ENCODE assay signal across 10 cellular contexts in the genomic region with DNA sequence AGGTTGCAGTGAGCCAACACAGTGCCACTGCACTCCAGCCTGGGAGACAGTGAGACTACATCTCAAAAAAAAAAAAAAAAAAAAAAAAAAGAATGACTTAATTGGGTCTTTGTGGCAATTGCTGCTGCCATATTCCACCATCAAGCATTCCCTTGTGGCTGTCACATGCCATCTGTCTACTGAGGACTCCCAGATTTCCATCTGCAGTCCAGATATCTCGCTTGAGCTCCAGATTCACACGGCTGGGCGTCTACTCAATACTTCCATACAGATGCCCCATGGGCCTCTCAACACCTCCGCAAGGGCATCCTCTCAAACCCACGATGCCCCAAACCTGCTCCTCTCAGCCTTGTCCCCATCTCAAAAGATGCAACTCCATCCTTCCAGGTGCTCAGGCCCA. TPM values are rescaled to one million over a fixed set of nuclear protein-coding genes. Genes with fewer than 3 reads are reported as not detected.
A peak's percentile ranks its signal among the peaks of the same experiment; 100 is the strongest.
DNase-seq lines count a peak whose midpoint lies in the region; ATAC-seq and TF ChIP-seq lines count a peak whose summit lies in the region.
"Had no signal": no experiment of that assay in that cellular context is flagged by ENCODE, and none has a peak within 500 bp of the region (broad histone marks: within the 10 kb centered on the region; RNA-seq: fewer than 3 reads in every experiment).

No MANE protein-coding gene starts in this region.

- H3K4me3 Mint-ChIP-seq in activated CD4-positive, alpha-beta T cell treated with anti-CD3 and anti-CD28 coated beads, Interleukin-2, amount 10 ng/mL, durations not matched to agents 24 days and 14 days: no peak overlapping the region
- no peak overlapping the region for H3K4me3 Mint-ChIP-seq in endothelial cell (ENCODE audit: unreplicated experiment)
- H3K4me3 Mint-ChIP-seq: CD4-positive, CD25-positive, alpha-beta regulatory T cell; GM23338 had no signal

- H3K27ac Mint-ChIP-seq in activated CD4-positive, alpha-beta T cell treated with anti-CD3 and anti-CD28 coated beads, Interleukin-2, amount 10 ng/mL, durations not matched to agents 24 days and 14 days: peak overlapping the region; percentile 8
- H3K27ac Mint-ChIP-seq in endothelial cell (ENCODE audit: unreplicated experiment): peak overlapping the region; percentile 15
- H3K27ac Mint-ChIP-seq: CD4-positive, CD25-positive, alpha-beta regulatory T cell; GM23338 had no signal

- H3K27me3 Mint-ChIP-seq in activated CD4-positive, alpha-beta T cell treated with anti-CD3 and anti-CD28 coated beads, Interleukin-2, amount 10 ng/mL, durations not matched to agents 24 days and 14 days: no peaks in the 10 kb centered on the region
- no peaks in the 10 kb centered on the region for H3K27me3 Mint-ChIP-seq in endothelial cell (ENCODE audit: unreplicated experiment)
- H3K27me3 Mint-ChIP-seq: CD4-positive, CD25-positive, alpha-beta regulatory T cell had no signal

- H3K9me3 Mint-ChIP-seq in activated CD4-positive, alpha-beta T cell treated with anti-CD3 and anti-CD28 coated beads, Interleukin-2, amount 10 ng/mL, durations not matched to agents 24 days and 14 days: no peaks in the 10 kb centered on the region
- H3K9me3 Mint-ChIP-seq in endothelial cell (ENCODE audit: unreplicated experiment): no peaks in the 10 kb centered on the region
- H3K9me3 Mint-ChIP-seq: CD4-positive, CD25-positive, alpha-beta regulatory T cell had no signal

- peaks cover 4% of the 10 kb centered on the region for H3K36me3 Mint-ChIP-seq in activated CD4-positive, alpha-beta T cell treated with anti-CD3 and anti-CD28 coated beads, Interleukin-2, amount 10 ng/mL, durations not matched to agents 24 days and 14 days (ENCODE audit: low read depth)
- no peaks in the 10 kb centered on the region for H3K36me3 Mint-ChIP-seq in endothelial cell (ENCODE audit: low read depth, unreplicated experiment)

- ATAC-seq in HG03460 (IDR thresholded peaks at IDR 0.05; ENCODE audit: unreplicated experiment) (no peak), HG02973 (IDR thresholded peaks at IDR 0.05; ENCODE audit: unreplicated experiment) (no peak)

- DNase-seq in activated CD4-positive, alpha-beta T cell treated with anti-CD3 and anti-CD28 coated beads, Interleukin-2, amount 10 ng/mL, durations not matched to agents 24 days and 14 days: no peak
- no peak for DNase-seq in activated CD4-positive, alpha-beta T cell treated with anti-CD3 and anti-CD28 coated beads for 4 hours
- DNase-seq in NCI-H2171 treated with DMSO at 0.1 percent for 48 hours (lab: John Stamatoyannopoulos, UW) (peak; percentile 97), endothelial cell (ENCODE audit: low spot score) (no peak), T-helper 1 cell (no peak)

- no peak for TF ChIP-seq CTCF in endothelial cell (IDR thresholded peaks at IDR 0.05; ENCODE audit: unreplicated experiment)

- H3K4me1 Mint-ChIP-seq in activated CD4-positive, alpha-beta T cell treated with anti-CD3 and anti-CD28 coated beads, Interleukin-2, amount 10 ng/mL, durations not matched to agents 24 days and 14 days: peaks cover 8% of the 10 kb centered on the region
- H3K4me1 Mint-ChIP-seq in endothelial cell (ENCODE audit: unreplicated experiment): no peaks in the 10 kb centered on the region

- intact Hi-C loops in activated CD4-positive, alpha-beta T cell treated with anti-CD3 and anti-CD28 coated beads, Interleukin-2, amount 10 ng/mL, durations not matched to agents 24 days and 14 days (cut with micrococcal nuclease): no loop called here

RNA-seq across cellular contexts. Expression of a gene that starts 12.9 kb away (rescaled TPM):
- total RNA-seq in activated CD4-positive, alpha-beta T cell treated with anti-CD3 and anti-CD28 coated beads, Interleukin-2, amount 10 ng/mL, durations not matched to agents 24 days and 14 days: 13.1 and 13.4 TPM in 2 replicates
- total RNA-seq in endothelial cell (ENCODE audit: unreplicated experiment): 8.5 TPM

RNA-seq across cellular contexts. Expression of a gene that starts 13.3 kb away (rescaled TPM):
- 0.33 TPM in 1 of 2 replicates, not detected in the other for total RNA-seq in activated CD4-positive, alpha-beta T cell treated with anti-CD3 and anti-CD28 coated beads, Interleukin-2, amount 10 ng/mL, durations not matched to agents 24 days and 14 days
- total RNA-seq in endothelial cell (ENCODE audit: unreplicated experiment): not detected
- total RNA-seq: A172; CD4-positive, CD25-positive, alpha-beta regulatory T cell; GM23338 had no signal

RNA-seq across cellular contexts. Expression of a gene that starts 25.5 kb away (rescaled TPM):
- 278 and 281 TPM in 2 replicates for total RNA-seq in activated CD4-positive, alpha-beta T cell treated with anti-CD3 and anti-CD28 coated beads, Interleukin-2, amount 10 ng/mL, durations not matched to agents 24 days and 14 days
- 10.0 TPM for total RNA-seq in endothelial cell (ENCODE audit: unreplicated experiment)

RNA-seq across cellular contexts. Expression of a gene that starts 40.5 kb away (rescaled TPM):
- 75.5 and 77.7 TPM in 2 replicates for total RNA-seq in activated CD4-positive, alpha-beta T cell treated with anti-CD3 and anti-CD28 coated beads, Interleukin-2, amount 10 ng/mL, durations not matched to agents 24 days and 14 days
- total RNA-seq in endothelial cell (ENCODE audit: unreplicated experiment): 325 TPM

RNA-seq across cellular contexts. Expression of a gene that starts 42.6 kb away (rescaled TPM):
- total RNA-seq in activated CD4-positive, alpha-beta T cell treated with anti-CD3 and anti-CD28 coated beads, Interleukin-2, amount 10 ng/mL, durations not matched to agents 24 days and 14 days: 0.16 and 0.26 TPM in 2 replicates
- total RNA-seq in endothelial cell (ENCODE audit: unreplicated experiment): 25.2 TPM
- total RNA-seq: A172; CD4-positive, CD25-positive, alpha-beta regulatory T cell had no signal

Comparison
In these comparisons a context has a peak if more than half of its experiments do, and no peak if none do; other contexts are left out.
1. RNA of a gene that starts 25.5 kb away (total RNA-seq): 278 to 281 TPM in activated CD4-positive, alpha-beta T cell treated with anti-CD3 and anti-CD28 coated beads, Interleukin-2, amount 10 ng/mL, durations not matched to agents 24 days and 14 days; 10.0 TPM in endothelial cell (single experiment); every median in the first group is over 10 times any median in the second.